1 cellular context compared by ENCODE assay signal in genomic region chr6:11143394-11144371, GRCh38.
TF ChIP-seq lines count a peak whose summit lies in the region.

No MANE protein-coding gene starts in this region.

TF ChIP-seq in K562, 482 proteins besides CTCF, POLR2A, EP300 and RAD21 (continued from another document and continues in another):
- TF ChIP-seq MGA (IDR thresholded peaks at IDR 0.05): peak; percentile 99
- TF ChIP-seq ZNF3 (CRISPR knock-in tag; IDR thresholded peaks at IDR 0.05): no peak
- TF ChIP-seq ZNF253 (CRISPR knock-in tag; conservative IDR thresholded peaks at IDR 0.05): no peak
- TF ChIP-seq CBX5 (IDR thresholded peaks at IDR 0.05; ENCODE audit: borderline replicate concordance, low read depth): peak; percentile 75; the same call in 1 of the 2 replicates
- peak; percentile 64; the same call in 1 of the 2 replicates for TF ChIP-seq ZEB2 (IDR thresholded peaks at IDR 0.05)
- peak; percentile 90 for TF ChIP-seq NBN (IDR thresholded peaks at IDR 0.05; ENCODE audit: low read depth)
- no peak for TF ChIP-seq ZNF274 (IDR thresholded peaks at IDR 0.05; ENCODE audit: borderline replicate concordance, low read depth, low read length)
- no peak for TF ChIP-seq BRCA1 (IDR thresholded peaks at IDR 0.05)
- TF ChIP-seq BRCA1 (CRISPR knock-in tag; IDR thresholded peaks at IDR 0.05): no peak
- peak; percentile 96 for TF ChIP-seq SMARCE1 (IDR thresholded peaks at IDR 0.05)
- TF ChIP-seq TEAD4 (IDR thresholded peaks at IDR 0.05; ENCODE audit: low read length): peak; percentile 68
- no peak for TF ChIP-seq TEAD4 (CRISPR knock-in tag; IDR thresholded peaks at IDR 0.05; ENCODE audit: borderline replicate concordance)
- peak; percentile 75 for TF ChIP-seq TOE1 (IDR thresholded peaks at IDR 0.05; ENCODE audit: borderline replicate concordance)
- no peak for TF ChIP-seq TOE1 (CRISPR knock-in tag; IDR thresholded peaks at IDR 0.05; ENCODE audit: borderline replicate concordance, low read depth)
- TF ChIP-seq RAD51 (IDR thresholded peaks at IDR 0.05; ENCODE audit: borderline replicate concordance, low read depth): peak; percentile 9; the same call in 1 of the 2 replicates
- no peak for TF ChIP-seq ZNF324 (CRISPR knock-in tag; IDR thresholded peaks at IDR 0.05)
- TF ChIP-seq CTBP1 (IDR thresholded peaks at IDR 0.05; ENCODE audit: borderline replicate concordance): peak; percentile 86
- TF ChIP-seq ZMIZ1 (IDR thresholded peaks at IDR 0.05; ENCODE audit: low read depth in 2 of 2, low read length in 2 of 2): peak in 1 of 2 experiments; percentile 57; a peak in 1 of 4 replicates
- no peak for TF ChIP-seq ZNF140 (CRISPR knock-in tag; IDR thresholded peaks at IDR 0.05)
- TF ChIP-seq DPF2 (IDR thresholded peaks at IDR 0.05): peak; percentile 99
- 0 out of 2 replicates have a peak, but pooled peaks have one; percentile 14 for TF ChIP-seq TCF3 (CRISPR knock-in tag; IDR thresholded peaks at IDR 0.05)
- peak; percentile 72 for TF ChIP-seq SOX6 (IDR thresholded peaks at IDR 0.05)
- no peak for TF ChIP-seq SUPT5H (IDR thresholded peaks at IDR 0.05)
- TF ChIP-seq ATF3 (IDR thresholded peaks at IDR 0.05): peak; percentile 100
- peak; percentile 98 for TF ChIP-seq ATF3 (CRISPR knock-in tag; conservative IDR thresholded peaks at IDR 0.05)
- no peak for TF ChIP-seq HOXB6 (CRISPR knock-in tag; IDR thresholded peaks at IDR 0.05; ENCODE audit: borderline replicate concordance)
- TF ChIP-seq NFIC (IDR thresholded peaks at IDR 0.05): 0 out of 2 replicates have a peak, but pooled peaks have one; percentile 29
- peak; percentile 100 for TF ChIP-seq CEBPB (tag; IDR thresholded peaks at IDR 0.05)
- 0 out of 2 replicates have a peak, but pooled peaks have one; percentile 53 for TF ChIP-seq MTA2 (IDR thresholded peaks at IDR 0.05; ENCODE audit: low read depth)
- peak in 1 of 2 experiments; percentile 90; a peak in 2 of 4 replicates for TF ChIP-seq RCOR1 (IDR thresholded peaks at IDR 0.05; ENCODE audit: borderline replicate concordance in 1 of 2, low read depth in 2 of 2, low read length in 2 of 2)
- TF ChIP-seq SIN3B (IDR thresholded peaks at IDR 0.05; ENCODE audit: low read depth): no peak
- TF ChIP-seq ASH1L (IDR thresholded peaks at IDR 0.05; ENCODE audit: borderline replicate concordance, low read depth, partially characterized antibody): peak; percentile 29
- TF ChIP-seq HDAC2 (IDR thresholded peaks at IDR 0.05): peak; percentile 89
- peak; percentile 80 for TF ChIP-seq FOS (IDR thresholded peaks at IDR 0.05; ENCODE audit: extremely low read depth, insufficient read length)
- 0 out of 2 replicates have a peak, but pooled peaks have one; percentile 35 for TF ChIP-seq SP1 (CRISPR knock-in tag; IDR thresholded peaks at IDR 0.05)
- TF ChIP-seq HDAC8 (tag; IDR thresholded peaks at IDR 0.05): peak; percentile 64; the same call in 1 of the 2 replicates
- peak; percentile 97 for TF ChIP-seq CEBPG (CRISPR knock-in tag; IDR thresholded peaks at IDR 0.05)
- peak; percentile 97 to 98 for TF ChIP-seq CEBPG (tag; conservative IDR thresholded peaks at IDR 0.05 in 1 of 2, IDR thresholded peaks at IDR 0.05 in 1 of 2)
- TF ChIP-seq C11orf30 (IDR thresholded peaks at IDR 0.05; ENCODE audit: low read depth): peak; percentile 94
- TF ChIP-seq DMBX1 (CRISPR knock-in tag; IDR thresholded peaks at IDR 0.05; ENCODE audit: borderline replicate concordance): peak; percentile 66; the same call in 1 of the 2 replicates
- TF ChIP-seq GABPB1 (CRISPR knock-in tag; IDR thresholded peaks at IDR 0.05): 0 out of 2 replicates have a peak, but pooled peaks have one; percentile 38
- TF ChIP-seq HBP1 (CRISPR knock-in tag; IDR thresholded peaks at IDR 0.05): 0 out of 2 replicates have a peak, but pooled peaks have one; percentile 9
- TF ChIP-seq ZNF592 (IDR thresholded peaks at IDR 0.05): peak; percentile 78
